Comparison of ENCODE assay signal across 8 cellular contexts in genomic region chr17:19378416-19379293, GRCh38. TPM values are rescaled to one million over a fixed set of nuclear protein-coding genes. Genes with fewer than 3 reads are reported as not detected.
DNase-seq lines count a peak whose midpoint lies in the region; ATAC-seq and TF ChIP-seq lines count a peak whose summit lies in the region.

Gene MAPK7 (plus strand): TSS chr17:19378498. CDS start chr17:19378901, 403 bp downstream.

- TF ChIP-seq CTCF in left ventricle myocardium inferior (IDR thresholded peaks at IDR 0.05; ENCODE audit: borderline replicate concordance), result no peak

- H3K4me3 Mint-ChIP-seq in activated T-helper 2 cell treated with anti-CD3 and anti-CD28 coated beads, Interferon-gamma antibody, Interleukin-2, Interleukin-4, amounts not matched to agents 10 μg/mL and 5 μg/mL and 100 μg/mL, durations not matched to agents 14 hours and 24 hours and 36 hours (ENCODE audit: low read depth), result peak within 1 kb of the TSS; percentile 98

- no peaks in the 10 kb centered on the region for H3K9me3 ChIP-seq in left ventricle myocardium inferior (replicated peaks)

- intact Hi-C loops in activated T-helper 2 cell treated with anti-CD3 and anti-CD28 coated beads, Interferon-gamma antibody, Interleukin-2, Interleukin-4, amounts not matched to agents 10 μg/mL and 5 μg/mL and 100 μg/mL, durations not matched to agents 14 hours and 24 hours and 36 hours (cut with micrococcal nuclease), result loop anchor here (1.0 to 10.0 kb wide), 5 partner anchors 16 to 1191 kb away; partner anchors contain the start of genes ALDH3A2 and B9D1
- intact Hi-C loops in left ventricle myocardium inferior (cut with micrococcal nuclease), result no loop called here

- no peaks in the 10 kb centered on the region for H3K27me3 Mint-ChIP-seq in activated T-helper 2 cell treated with anti-CD3 and anti-CD28 coated beads, Interferon-gamma antibody, Interleukin-2, Interleukin-4, amounts not matched to agents 10 μg/mL and 5 μg/mL and 100 μg/mL, durations not matched to agents 14 hours and 24 hours and 36 hours (ENCODE audit: low read depth)

- H3K4me1 ChIP-seq in left ventricle myocardium inferior, result peaks cover 36% of the 10 kb centered on the region

- H3K27me3 ChIP-seq in left ventricle myocardium inferior (ENCODE audit: low read depth), result no peaks in the 10 kb centered on the region

- DNase-seq in activated T-helper 2 cell treated with anti-CD3 and anti-CD28 coated beads, Interferon-gamma antibody, Interleukin-2, Interleukin-4, amounts not matched to agents 10 μg/mL and 5 μg/mL and 100 μg/mL, durations not matched to agents 14 hours and 24 hours and 36 hours (ENCODE audit: low spot score), result no peak
- DNase-seq in left ventricle myocardium inferior (no peak), renal cortical epithelial cell (ENCODE audit: low read depth) (no peak), H4 (ENCODE audit: low spot score) (no peak), retina (no peak), DMS153 treated with DMSO at 0.1 percent for 48 hours (lab: John Stamatoyannopoulos, UW; ENCODE audit: unreplicated experiment) (no peak)

- ATAC-seq in GM18868 (IDR thresholded peaks at IDR 0.05; ENCODE audit: unreplicated experiment), result peak; percentile 11
- peak; percentile 7 for ATAC-seq in HG02943 (IDR thresholded peaks at IDR 0.05; ENCODE audit: low read depth, unreplicated experiment)

- H3K4me3 ChIP-seq in left ventricle myocardium inferior, result peak within 1 kb of the TSS; percentile 92

- peaks cover 26% of the 10 kb centered on the region for H3K36me3 Mint-ChIP-seq in activated T-helper 2 cell treated with anti-CD3 and anti-CD28 coated beads, Interferon-gamma antibody, Interleukin-2, Interleukin-4, amounts not matched to agents 10 μg/mL and 5 μg/mL and 100 μg/mL, durations not matched to agents 14 hours and 24 hours and 36 hours (ENCODE audit: low read depth)

- peak within 1 kb of the TSS; percentile 97 for H3K27ac Mint-ChIP-seq in activated T-helper 2 cell treated with anti-CD3 and anti-CD28 coated beads, Interferon-gamma antibody, Interleukin-2, Interleukin-4, amounts not matched to agents 10 μg/mL and 5 μg/mL and 100 μg/mL, durations not matched to agents 14 hours and 24 hours and 36 hours

- peaks cover 21% of the 10 kb centered on the region for H3K4me1 Mint-ChIP-seq in activated T-helper 2 cell treated with anti-CD3 and anti-CD28 coated beads, Interferon-gamma antibody, Interleukin-2, Interleukin-4, amounts not matched to agents 10 μg/mL and 5 μg/mL and 100 μg/mL, durations not matched to agents 14 hours and 24 hours and 36 hours (ENCODE audit: low read depth)

- no peaks in the 10 kb centered on the region for H3K9me3 Mint-ChIP-seq in activated T-helper 2 cell treated with anti-CD3 and anti-CD28 coated beads, Interferon-gamma antibody, Interleukin-2, Interleukin-4, amounts not matched to agents 10 μg/mL and 5 μg/mL and 100 μg/mL, durations not matched to agents 14 hours and 24 hours and 36 hours

- peaks cover 36% of the 10 kb centered on the region for H3K36me3 ChIP-seq in left ventricle myocardium inferior

- peak within 1 kb of the TSS; percentile 97 for H3K27ac ChIP-seq in left ventricle myocardium inferior (replicated peaks)

RNA-seq across cellular contexts. Expression of gene MAPK7, which starts in this region (rescaled TPM):
- 18.9 and 22.6 TPM in 2 replicates for total RNA-seq in activated T-helper 2 cell treated with anti-CD3 and anti-CD28 coated beads, Interferon-gamma antibody, Interleukin-2, Interleukin-4, amounts not matched to agents 10 μg/mL and 5 μg/mL and 100 μg/mL, durations not matched to agents 14 hours and 24 hours and 36 hours
- total RNA-seq in left ventricle myocardium inferior (11.4 TPM), renal cortical epithelial cell (9.0 and 30.2 TPM in 2 replicates)
- 6.2 and 31.0 TPM in 2 replicates for total RNA-seq in H4 (2014; rRNA removed; shearing (Covaris generic))
